ENCODE assay signal across 10 cellular contexts in the genomic region with DNA sequence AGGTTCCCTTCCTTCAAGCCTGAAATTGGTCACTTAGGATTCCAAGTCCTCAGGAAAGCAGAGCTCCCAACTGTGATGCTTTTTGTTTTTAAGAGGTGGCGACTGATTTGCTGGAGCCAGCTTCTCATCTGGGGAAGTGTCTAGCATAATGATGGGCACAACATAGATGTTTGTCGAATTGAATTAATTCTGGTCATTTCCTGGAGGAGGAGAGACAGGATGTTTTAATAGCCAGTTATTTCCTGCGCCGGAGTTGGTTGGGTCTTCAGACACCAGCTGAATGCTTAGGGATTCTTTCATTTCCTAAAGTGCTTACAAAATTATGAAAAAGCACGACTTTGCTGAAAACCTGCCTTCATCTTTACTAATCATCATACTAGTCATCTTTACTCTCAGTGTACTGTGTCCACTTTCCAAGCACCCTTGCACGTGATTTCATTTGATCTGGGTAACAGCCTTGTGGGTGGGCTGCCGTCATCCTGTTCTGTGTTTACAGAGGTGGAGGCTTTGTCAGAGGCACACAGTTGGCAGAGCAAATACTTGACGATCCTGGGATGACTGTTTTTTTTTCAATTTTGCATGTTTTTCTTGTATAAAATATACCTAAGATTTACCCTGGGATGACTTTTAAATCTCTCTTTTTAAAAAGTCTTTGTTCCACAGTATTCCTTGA. TPM values are rescaled to one million over a fixed set of nuclear protein-coding genes. Genes with fewer than 3 reads are reported as not detected.
DNase-seq lines count a peak whose midpoint lies in the region; ATAC-seq lines count a peak whose summit lies in the region.
"Had no signal": no experiment of that assay in that cellular context is flagged by ENCODE, and none has a peak within 500 bp of the region (broad histone marks: within the 10 kb centered on the region; RNA-seq: fewer than 3 reads in every experiment).

No MANE protein-coding gene starts in this region.

- no peaks in the 10 kb centered on the region for H3K36me3 Mint-ChIP-seq in activated CD4-positive, alpha-beta T cell treated with anti-CD3 and anti-CD28 coated beads, Interleukin-2, amount 10 ng/mL, durations not matched to agents 24 days and 14 days (ENCODE audit: low read depth)
- no peaks in the 10 kb centered on the region for H3K36me3 Mint-ChIP-seq in activated T-helper 2 cell treated with anti-CD3 and anti-CD28 coated beads, Interferon-gamma antibody, Interleukin-2, Interleukin-4, amounts not matched to agents 10 μg/mL and 5 μg/mL and 100 μg/mL, durations not matched to agents 14 hours and 24 hours and 36 hours (ENCODE audit: low read depth)

- no peak overlapping the region for H3K4me3 Mint-ChIP-seq in activated CD4-positive, alpha-beta T cell treated with anti-CD3 and anti-CD28 coated beads, Interleukin-2, amount 10 ng/mL, durations not matched to agents 24 days and 14 days
- H3K4me3 Mint-ChIP-seq in activated T-helper 2 cell treated with anti-CD3 and anti-CD28 coated beads, Interferon-gamma antibody, Interleukin-2, Interleukin-4, amounts not matched to agents 10 μg/mL and 5 μg/mL and 100 μg/mL, durations not matched to agents 14 hours and 24 hours and 36 hours (ENCODE audit: low read depth), result no peak overlapping the region

- no peaks in the 10 kb centered on the region for H3K9me3 Mint-ChIP-seq in activated CD4-positive, alpha-beta T cell treated with anti-CD3 and anti-CD28 coated beads, Interleukin-2, amount 10 ng/mL, durations not matched to agents 24 days and 14 days
- no peaks in the 10 kb centered on the region for H3K9me3 Mint-ChIP-seq in activated T-helper 2 cell treated with anti-CD3 and anti-CD28 coated beads, Interferon-gamma antibody, Interleukin-2, Interleukin-4, amounts not matched to agents 10 μg/mL and 5 μg/mL and 100 μg/mL, durations not matched to agents 14 hours and 24 hours and 36 hours

- no peak overlapping the region for H3K27ac Mint-ChIP-seq in activated CD4-positive, alpha-beta T cell treated with anti-CD3 and anti-CD28 coated beads, Interleukin-2, amount 10 ng/mL, durations not matched to agents 24 days and 14 days
- H3K27ac Mint-ChIP-seq in activated T-helper 2 cell treated with anti-CD3 and anti-CD28 coated beads, Interferon-gamma antibody, Interleukin-2, Interleukin-4, amounts not matched to agents 10 μg/mL and 5 μg/mL and 100 μg/mL, durations not matched to agents 14 hours and 24 hours and 36 hours, result no peak overlapping the region

- intact Hi-C loops in activated CD4-positive, alpha-beta T cell treated with anti-CD3 and anti-CD28 coated beads, Interleukin-2, amount 10 ng/mL, durations not matched to agents 24 days and 14 days (cut with micrococcal nuclease), result loop anchor here (10.0 kb wide), 1 partner anchor 542 kb away; no protein-coding TSS in a partner anchor
- intact Hi-C loops in activated T-helper 2 cell treated with anti-CD3 and anti-CD28 coated beads, Interferon-gamma antibody, Interleukin-2, Interleukin-4, amounts not matched to agents 10 μg/mL and 5 μg/mL and 100 μg/mL, durations not matched to agents 14 hours and 24 hours and 36 hours (cut with micrococcal nuclease), result no loop called here

- ATAC-seq in GM21367 (IDR thresholded peaks at IDR 0.05; ENCODE audit: unreplicated experiment), result no peak

- H3K27me3 Mint-ChIP-seq in activated CD4-positive, alpha-beta T cell treated with anti-CD3 and anti-CD28 coated beads, Interleukin-2, amount 10 ng/mL, durations not matched to agents 24 days and 14 days, result no peaks in the 10 kb centered on the region
- no peaks in the 10 kb centered on the region for H3K27me3 Mint-ChIP-seq in activated T-helper 2 cell treated with anti-CD3 and anti-CD28 coated beads, Interferon-gamma antibody, Interleukin-2, Interleukin-4, amounts not matched to agents 10 μg/mL and 5 μg/mL and 100 μg/mL, durations not matched to agents 14 hours and 24 hours and 36 hours (ENCODE audit: low read depth)

- DNase-seq in activated CD4-positive, alpha-beta T cell treated with anti-CD3 and anti-CD28 coated beads, Interleukin-2, amount 10 ng/mL, durations not matched to agents 24 days and 14 days, result peak; percentile 52
- DNase-seq in activated CD4-positive, alpha-beta T cell treated with anti-CD3 and anti-CD28 coated beads, Interleukin-2, amount 50 U/mL, for 48 hours, result no peak
- DNase-seq in NCI-H146 (lab: John Stamatoyannopoulos, UW), result peak; percentile 67
- peak; percentile 61 for DNase-seq in brain pericyte (ENCODE audit: low read depth, low spot score)
- peak; percentile 15 for DNase-seq in pons (ENCODE audit: low spot score)
- DNase-seq in islet precursor cell, result no peak
- DNase-seq in activated T-helper 2 cell treated with anti-CD3 and anti-CD28 coated beads, Interferon-gamma antibody, Interleukin-2, Interleukin-4, amounts not matched to agents 10 μg/mL and 5 μg/mL and 100 μg/mL, durations not matched to agents 14 hours and 24 hours and 36 hours (ENCODE audit: low spot score), result no peak
- DNase-seq: effector CD8-positive, alpha-beta T cell; NCI-H187 treated with DMSO at 0.1 percent for 48 hours had no signal

- peaks cover 8% of the 10 kb centered on the region for H3K4me1 Mint-ChIP-seq in activated CD4-positive, alpha-beta T cell treated with anti-CD3 and anti-CD28 coated beads, Interleukin-2, amount 10 ng/mL, durations not matched to agents 24 days and 14 days
- peaks cover 17% of the 10 kb centered on the region for H3K4me1 Mint-ChIP-seq in activated T-helper 2 cell treated with anti-CD3 and anti-CD28 coated beads, Interferon-gamma antibody, Interleukin-2, Interleukin-4, amounts not matched to agents 10 μg/mL and 5 μg/mL and 100 μg/mL, durations not matched to agents 14 hours and 24 hours and 36 hours (ENCODE audit: low read depth)

RNA-seq across cellular contexts. Expression of gene RGS12, which starts 49.5 kb away (rescaled TPM):
- total RNA-seq in activated CD4-positive, alpha-beta T cell treated with anti-CD3 and anti-CD28 coated beads, Interleukin-2, amount 10 ng/mL, durations not matched to agents 24 days and 14 days, result 3.3 and 3.7 TPM in 2 replicates
- 7.0 and 8.3 TPM in 2 replicates for total RNA-seq in activated T-helper 2 cell treated with anti-CD3 and anti-CD28 coated beads, Interferon-gamma antibody, Interleukin-2, Interleukin-4, amounts not matched to agents 10 μg/mL and 5 μg/mL and 100 μg/mL, durations not matched to agents 14 hours and 24 hours and 36 hours

Comparison
In these comparisons a context has a peak if more than half of its experiments do, and no peak if none do; other contexts are left out.
1. DNase-seq: peak in activated CD4-positive, alpha-beta T cell treated with anti-CD3 and anti-CD28 coated beads, Interleukin-2, amount 10 ng/mL, durations not matched to agents 24 days and 14 days (single experiment), NCI-H146 (single experiment), brain pericyte (single experiment) and pons (single experiment); none in activated CD4-positive, alpha-beta T cell treated with anti-CD3 and anti-CD28 coated beads, Interleukin-2, amount 50 U/mL, for 48 hours (0 of 2), islet precursor cell (single experiment) and activated T-helper 2 cell treated with anti-CD3 and anti-CD28 coated beads, Interferon-gamma antibody, Interleukin-2, Interleukin-4, amounts not matched to agents 10 μg/mL and 5 μg/mL and 100 μg/mL, durations not matched to agents 14 hours and 24 hours and 36 hours (single experiment).